Comparison of ENCODE assay signal across 8 cellular contexts in genomic region chr2:182715121-182715895, GRCh38. TPM values are rescaled to one million over a fixed set of nuclear protein-coding genes. Genes with fewer than 3 reads are reported as not detected.
DNase-seq lines count a peak whose midpoint lies in the region; TF ChIP-seq lines count a peak whose summit lies in the region.

No MANE protein-coding gene starts in this region.

- peaks cover 16% of the 10 kb centered on the region; the same call in 1 of the 2 replicates for H3K79me2 ChIP-seq in Loucy (ENCODE audit: insufficient read depth, low read length)

- peak overlapping the region; percentile 95 for H2AFZ ChIP-seq in Loucy (ENCODE audit: low read length)

- H3K4me1 ChIP-seq in Loucy (ENCODE audit: insufficient read depth, low read length, poor library complexity, severe bottlenecking) (peaks cover 35% of the 10 kb centered on the region), iPS-20b (ENCODE audit: insufficient read depth, low read length) (peaks cover 13% of the 10 kb centered on the region; the same call in 1 of the 2 replicates)

- DNase-seq in NCI-H2107 treated with DMSO at 0.1 percent for 48 hours (lab: John Stamatoyannopoulos, UW; ENCODE audit: unreplicated experiment): peak; percentile 33
- DNase-seq in NCI-H2107 (lab: John Stamatoyannopoulos, UW): no peak
- DNase-seq in amniotic stem cell (lab: John Stamatoyannopoulos, UW): peak; percentile 52
- DNase-seq in activated gamma-delta T cell (lab: John Stamatoyannopoulos, UW): no peak
- DNase-seq in activated CD4-positive, alpha-beta T cell treated with anti-CD3 and anti-CD28 coated beads, Interleukin-2, amount 50 U/mL, for 48 hours: no peak

- peaks cover 2% of the 10 kb centered on the region for H4K20me1 ChIP-seq in Loucy (ENCODE audit: insufficient read depth, low read length, poor library complexity, severe bottlenecking)

- H3F3A ChIP-seq in Loucy (ENCODE audit: low read depth): no peaks in the 10 kb centered on the region

- H3K9ac ChIP-seq in Loucy (ENCODE audit: low read depth, low read length, poor library complexity, severe bottlenecking) (peak overlapping the region; percentile 78), iPS-20b (ENCODE audit: low read depth, low read length) (peak overlapping the region; percentile 91; the same call in 1 of the 2 replicates)

- no peak for TF ChIP-seq CTCF in Loucy (conservative IDR thresholded peaks at IDR 0.05; ENCODE audit: low read length)

- H3K4me2 ChIP-seq in Loucy (ENCODE audit: low read depth, low read length, poor library complexity, severe bottlenecking): peak overlapping the region; percentile 82

- H3K36me3 ChIP-seq in Loucy (ENCODE audit: insufficient read depth, low read length): no peaks in the 10 kb centered on the region
- H3K36me3 ChIP-seq in iPS-20b (ENCODE audit: insufficient read depth, low read depth, low read length): peaks cover 20% of the 10 kb centered on the region

- H3K9me2 ChIP-seq in Loucy (replicated peaks; ENCODE audit: low read depth, low read length): no peaks in the 10 kb centered on the region

- peak overlapping the region; percentile 91 for H3K4me3 ChIP-seq in Loucy (ENCODE audit: low read length, poor library complexity, severe bottlenecking)
- peak overlapping the region; percentile 93 for H3K4me3 ChIP-seq in iPS-20b (ENCODE audit: low read length)

- H3K9me3 ChIP-seq in Loucy (ENCODE audit: insufficient read depth, low read depth, low read length): no peaks in the 10 kb centered on the region
- H3K9me3 ChIP-seq in iPS-20b (ENCODE audit: insufficient read depth, low read depth, low read length): no peaks in the 10 kb centered on the region

- H3K27ac ChIP-seq in iPS-20b (ENCODE audit: low read length) (no peak overlapping the region), temporal lobe (ENCODE audit: low read depth, low read length) (peak overlapping the region; percentile 71)

- H3K27me3 ChIP-seq in Loucy (ENCODE audit: insufficient read depth, low read length, poor library complexity, severe bottlenecking): no peaks in the 10 kb centered on the region
- H3K27me3 ChIP-seq in iPS-20b (ENCODE audit: insufficient read depth, low read length): no peaks in the 10 kb centered on the region

RNA-seq across cellular contexts. Expression of gene DNAJC10, which starts 0.7 kb away (rescaled TPM):
- total RNA-seq in temporal lobe: 46.0 TPM

Comparison
In these comparisons a context has a peak if more than half of its experiments do, and no peak if none do; other contexts are left out.
1. DNase-seq: peak in NCI-H2107 treated with DMSO at 0.1 percent for 48 hours (single experiment) and amniotic stem cell (single experiment); none in NCI-H2107 (single experiment), activated gamma-delta T cell (single experiment) and activated CD4-positive, alpha-beta T cell treated with anti-CD3 and anti-CD28 coated beads, Interleukin-2, amount 50 U/mL, for 48 hours (0 of 2).